Comparison of ENCODE assay signal across 8 cellular contexts in genomic region chr5:122846051-122846567, GRCh38.
DNase-seq lines count a peak whose midpoint lies in the region; ATAC-seq, FAIRE-seq and TF ChIP-seq lines count a peak whose summit lies in the region.

No MANE protein-coding gene starts in this region.

- no peaks in the 10 kb centered on the region for H3K27me3 ChIP-seq in GM06990 (replicated peaks; ENCODE audit: control insufficient read depth, insufficient read depth, low read length)

- no peak for TF ChIP-seq CTCF in GM06990 (IDR thresholded peaks at IDR 0.05; ENCODE audit: insufficient read depth, low read length, poor library complexity, severe bottlenecking)
- TF ChIP-seq CTCF in NB4 (IDR thresholded peaks at IDR 0.05; ENCODE audit: low read depth, low read length), result no peak
- TF ChIP-seq CTCF in cardiac fibroblast (IDR thresholded peaks at IDR 0.05; ENCODE audit: low read depth, low read length), result no peak

- peak overlapping the region; percentile 74 for H3K4me3 ChIP-seq in GM06990 (replicated peaks; ENCODE audit: low read depth, low read length)
- no peak overlapping the region for H3K4me3 ChIP-seq in NB4 (ENCODE audit: low read depth, low read length)
- H3K4me3 ChIP-seq in cardiac fibroblast (replicated peaks in 1 of 2; ENCODE audit: low read depth in 2 of 2, low read length in 2 of 2), result peak overlapping the region; percentile 63 to 78

- no peak for TF ChIP-seq POLR2A in NB4 (IDR thresholded peaks at IDR 0.05; ENCODE audit: extremely low read depth, insufficient read length)

- DNase-seq in GM06990 (ENCODE audit: extremely low read depth, insufficient read length) (no peak), NB4 (ENCODE audit: low read depth) (peak; percentile 4), cardiac fibroblast (ENCODE audit: low read depth in 2 of 2) (peak; percentile 53 to 87), medulla oblongata (ENCODE audit: extremely low spot score) (peak; percentile 25), urothelium cell line (ENCODE audit: low spot score) (peak; percentile 38), OCI-M1 (lab: John Stamatoyannopoulos, UW) (no peak)

- no peak for FAIRE-seq in urothelium cell line (lab: Jason Lieb, UNC)

- no peak for ATAC-seq in GM18520 (IDR thresholded peaks at IDR 0.05; ENCODE audit: unreplicated experiment)
- ATAC-seq in HG03196 (IDR thresholded peaks at IDR 0.05; ENCODE audit: unreplicated experiment), result no peak

- no peaks in the 10 kb centered on the region for H3K36me3 ChIP-seq in GM06990 (ENCODE audit: control insufficient read depth, insufficient read depth, low read length)

Comparison
In these comparisons a context has a peak if more than half of its experiments do, and no peak if none do; other contexts are left out.
1. DNase-seq: peak in NB4 (single experiment), cardiac fibroblast (2 of 2), medulla oblongata (single experiment) and urothelium cell line (single experiment); none in GM06990 (single experiment) and OCI-M1 (single experiment).